30 cellular contexts compared by ENCODE assay signal in genomic region chr5:79257314-79257713, GRCh38.
"Had no signal": no experiment of that assay in that cellular context is flagged by ENCODE, and none has a peak within 500 bp of the region (broad histone marks: within the 10 kb centered on the region; RNA-seq: fewer than 3 reads in every experiment).

No MANE protein-coding gene starts in this region.

- H3K4me2 ChIP-seq: hepatocyte had no signal

- ATAC-seq: activated CD4-positive, alpha-beta T cell treated with anti-CD3 and anti-CD28 coated beads for 36 hours; activated CD8-positive, alpha-beta memory T cell treated with anti-CD3 and anti-CD28 coated beads, Interleukin-2, amount 10 ng/mL, durations not matched to agents 7 days and 5 days; activated CD8-positive, alpha-beta T cell treated with anti-CD3 and anti-CD28 coated beads, Interleukin-2, amount 10 ng/mL, durations not matched to agents 7 days and 5 days; activated naive CD4-positive, alpha-beta T cell treated with anti-CD3 and anti-CD28 coated beads, Interleukin-2, amount 50 U/mL, for 72 hours; gastroesophageal sphincter; heart right ventricle; T-helper 17 cell had no signal

- DNase-seq: activated CD4-positive, alpha-beta memory T cell treated with anti-CD3 and anti-CD28 coated beads for 36 hours; activated CD4-positive, alpha-beta T cell treated with anti-CD3 and anti-CD28 coated beads for 36 hours; activated CD4-positive, alpha-beta T cell treated with anti-CD3 and anti-CD28 coated beads, Interleukin-2, amount 10 ng/mL, durations not matched to agents 24 days and 14 days; activated CD4-positive, CD25-positive, alpha-beta regulatory T cell; activated CD4-positive, CD25-positive, alpha-beta regulatory T cell treated with anti-CD3 and anti-CD28 coated beads, Interleukin-2, amount 50 U/mL, for 72 hours; activated CD8-positive, alpha-beta memory T cell treated with anti-CD3 and anti-CD28 coated beads, Interleukin-2, amount 10 ng/mL, durations not matched to agents 7 days and 5 days; activated CD8-positive, alpha-beta memory T cell treated with anti-CD3 and anti-CD28 coated beads, Interleukin-2, amount 50 U/mL, for 4 hours; activated CD8-positive, alpha-beta T cell treated with anti-CD3 and anti-CD28 coated beads, Interleukin-2, amount 10 ng/mL, durations not matched to agents 7 days and 5 days; activated gamma-delta T cell; activated naive CD4-positive, alpha-beta T cell; activated naive CD4-positive, alpha-beta T cell treated with anti-CD3 and anti-CD28 coated beads, Interleukin-2, amount 10 ng/mL, durations not matched to agents 7 days and 5 days; activated naive CD8-positive, alpha-beta T cell treated with anti-CD3 and anti-CD28 coated beads, Interleukin-2, amount 10 ng/mL, durations not matched to agents 7 days and 5 days; activated T-cell treated with anti-CD3 and anti-CD28 coated beads, Interleukin-2, amount 50 U/mL, for 1 hour; activated T-cell treated with anti-CD3 and anti-CD28 coated beads, Interleukin-2, amount 50 U/mL, for 48 hours; amniotic stem cell; anterior cingulate cortex; caudate nucleus; cortex of kidney; dermis blood vessel endothelial cell; effector CD8-positive, alpha-beta T cell; esophagus squamous epithelium; foreskin melanocyte; heart right ventricle; T-helper 17 cell; T1000; WERI-Rb-1 had no signal

- H3K4me3 ChIP-seq: esophagus squamous epithelium, gastroesophageal sphincter, heart right ventricle, hepatocyte had no signal

- H3K36me3 ChIP-seq: esophagus squamous epithelium, gastroesophageal sphincter, heart right ventricle, WERI-Rb-1 had no signal

- H3K27ac ChIP-seq: epithelial cell of prostate, esophagus squamous epithelium, gastroesophageal sphincter, heart right ventricle, hepatocyte, WERI-Rb-1 had no signal

- H3K27me3 ChIP-seq: esophagus squamous epithelium, gastroesophageal sphincter, heart right ventricle, hepatocyte had no signal

- H2AFZ ChIP-seq: hepatocyte had no signal

- H3K9me3 ChIP-seq: esophagus squamous epithelium, gastroesophageal sphincter had no signal
